ENCODE assay signal across 17 cellular contexts in genomic region chr5:132591140-132591539, GRCh38. TPM values are rescaled to one million over a fixed set of nuclear protein-coding genes. Genes with fewer than 3 reads are reported as not detected.
DNase-seq lines count a peak whose midpoint lies in the region; FAIRE-seq and TF ChIP-seq lines count a peak whose summit lies in the region.
"Had no signal": no experiment of that assay in that cellular context is flagged by ENCODE, and none has a peak within 500 bp of the region (broad histone marks: within the 10 kb centered on the region; RNA-seq: fewer than 3 reads in every experiment).

No MANE protein-coding gene starts in this region.

- H4K20me1 ChIP-seq in neural progenitor cell (ENCODE audit: low read depth), result no peaks in the 10 kb centered on the region

- no peak overlapping the region for H3K27ac ChIP-seq in mesendoderm (ENCODE audit: low read depth, low read length)
- no peak overlapping the region for H3K27ac ChIP-seq in neural progenitor cell
- H3K27ac ChIP-seq: ascending aorta had no signal

- H3K9ac ChIP-seq in mesendoderm (ENCODE audit: low read length), result no peak overlapping the region
- H3K9ac ChIP-seq in neural progenitor cell, result no peak overlapping the region

- H3K27me3 ChIP-seq in mesendoderm (ENCODE audit: insufficient read depth, low read length, poor library complexity), result no peaks in the 10 kb centered on the region
- no peaks in the 10 kb centered on the region for H3K27me3 ChIP-seq in neural progenitor cell
- H3K27me3 ChIP-seq: ascending aorta had no signal

- no peaks in the 10 kb centered on the region for H3K36me3 ChIP-seq in mesendoderm (ENCODE audit: control insufficient read depth, insufficient read depth, low read length)
- peaks cover 7% of the 10 kb centered on the region for H3K36me3 ChIP-seq in neural progenitor cell

- no peaks in the 10 kb centered on the region for H3K79me1 ChIP-seq in mesendoderm (ENCODE audit: low read length)

- no peak for TF ChIP-seq POLR2A in GM12891 (IDR thresholded peaks at IDR 0.05; ENCODE audit: low read depth, low read length)
- TF ChIP-seq POLR2A in GM12892 (IDR thresholded peaks at IDR 0.05; ENCODE audit: low read depth, low read length), result no peak

- H3K4me2 ChIP-seq in mesendoderm (ENCODE audit: low read length), result no peak overlapping the region
- H3K4me2 ChIP-seq in neural progenitor cell, result no peak overlapping the region

- H3K56ac ChIP-seq in mesendoderm (ENCODE audit: low read length), result no peak overlapping the region

- no peak overlapping the region for H2BK15ac ChIP-seq in mesendoderm (replicated peaks; ENCODE audit: low read depth)

- H3K36me3 Mint-ChIP-seq in chondrocyte (ENCODE audit: low read depth) (peaks cover 26% of the 10 kb centered on the region), neural progenitor cell (no peaks in the 10 kb centered on the region), glutamatergic neuron (ENCODE audit: unreplicated experiment) (no peaks in the 10 kb centered on the region)

- FAIRE-seq in GM12891 (lab: Jason Lieb, UNC) (peak; percentile 81), GM12892 (lab: Jason Lieb, UNC) (no peak)

- H3K27me3 Mint-ChIP-seq in chondrocyte (ENCODE audit: low read depth) (no peaks in the 10 kb centered on the region), neural progenitor cell (ENCODE audit: insufficient read depth, low read depth) (no peaks in the 10 kb centered on the region), glutamatergic neuron (ENCODE audit: unreplicated experiment) (no peaks in the 10 kb centered on the region)
- H3K27me3 Mint-ChIP-seq: naive thymus-derived CD4-positive, alpha-beta T cell had no signal

- H2BK120ac ChIP-seq in mesendoderm (ENCODE audit: low read depth, low read length), result no peak overlapping the region

- H3K4ac ChIP-seq in mesendoderm (ENCODE audit: low read depth, low read length), result no peak overlapping the region

- no peak overlapping the region for H2AK5ac ChIP-seq in mesendoderm (ENCODE audit: low read length)

- H3K4me3 Mint-ChIP-seq in chondrocyte (ENCODE audit: unreplicated experiment) (no peak overlapping the region), neural progenitor cell (no peak overlapping the region), glutamatergic neuron (ENCODE audit: unreplicated experiment) (no peak overlapping the region)
- H3K4me3 Mint-ChIP-seq: activated T-cell treated with anti-CD3 and anti-CD28 coated beads, Interleukin-2, amount 50 U/mL, for 4 hours; naive thymus-derived CD4-positive, alpha-beta T cell; WTC11 had no signal

- TF ChIP-seq CTCF in LNCaP clone FGC (IDR thresholded peaks at IDR 0.05; ENCODE audit: control insufficient read depth, extremely low read depth, insufficient read depth) (0 out of 2 replicates have a peak, but pooled peaks have one; percentile 3), chondrocyte (IDR thresholded peaks at IDR 0.05) (peak; percentile 73), neural progenitor cell (IDR thresholded peaks at IDR 0.05) (no peak), glutamatergic neuron (IDR thresholded peaks at IDR 0.05; ENCODE audit: partially characterized antibody, unreplicated experiment) (no peak)

- H3K79me2 ChIP-seq in mesendoderm (ENCODE audit: control insufficient read depth, insufficient read depth, low read length) (no peaks in the 10 kb centered on the region), neural progenitor cell (ENCODE audit: low read depth) (no peaks in the 10 kb centered on the region)

- WGBS in mesendoderm (ENCODE audit: extremely low coverage, insufficient coverage, low lambda C conversion rate), result no CpG with 5 or more reads among the region's 3 CpGs

- H3K4me1 Mint-ChIP-seq in chondrocyte (ENCODE audit: low read depth) (no peaks in the 10 kb centered on the region), neural progenitor cell (no peaks in the 10 kb centered on the region), glutamatergic neuron (ENCODE audit: low read depth, unreplicated experiment) (no peaks in the 10 kb centered on the region)
- H3K4me1 Mint-ChIP-seq: WTC11 had no signal

- no peak overlapping the region for H3K4me3 ChIP-seq in LNCaP clone FGC (ENCODE audit: low read depth, low read length)
- H3K4me3 ChIP-seq in mesendoderm (ENCODE audit: low read length), result no peak overlapping the region
- no peak overlapping the region for H3K4me3 ChIP-seq in neural progenitor cell
- H3K4me3 ChIP-seq: ascending aorta had no signal

- DNase-seq in GM12891 (ENCODE audit: insufficient read length, low spot score) (no peak), LNCaP clone FGC (ENCODE audit: low read depth) (no peak), chondrocyte (ENCODE audit: low spot score) (no peak), mesendoderm (peak; percentile 2), neural progenitor cell (ENCODE audit: low spot score) (no peak), GM12892 (ENCODE audit: insufficient read length) (no peak), glutamatergic neuron (no peak)
- DNase-seq: activated T-cell treated with anti-CD3 and anti-CD28 coated beads, Interleukin-2, amount 50 U/mL, for 4 hours; COR-L47; NCI-H1048; NCI-H510A; SHP77 treated with DMSO at 0.1 percent for 48 hours had no signal

- H3K18ac ChIP-seq in mesendoderm (ENCODE audit: low read length), result no peak overlapping the region

- H4K8ac ChIP-seq in mesendoderm (ENCODE audit: low read depth, low read length), result no peak overlapping the region

- H3K23ac ChIP-seq in mesendoderm (ENCODE audit: low read length), result no peak overlapping the region

- no peak overlapping the region for H3K27ac Mint-ChIP-seq in chondrocyte (ENCODE audit: unreplicated experiment)
- H3K27ac Mint-ChIP-seq in neural progenitor cell, result no peak overlapping the region
- no peak overlapping the region for H3K27ac Mint-ChIP-seq in glutamatergic neuron (ENCODE audit: unreplicated experiment)
- H3K27ac Mint-ChIP-seq: naive thymus-derived CD4-positive, alpha-beta T cell; WTC11 had no signal

- no peaks in the 10 kb centered on the region for H3F3A ChIP-seq in neural progenitor cell (ENCODE audit: low read depth)

- no peak overlapping the region for H2AFZ ChIP-seq in neural progenitor cell (replicated peaks)

- H2BK5ac ChIP-seq in mesendoderm (ENCODE audit: low read length), result no peak overlapping the region

- no peaks in the 10 kb centered on the region for H3K9me3 Mint-ChIP-seq in chondrocyte (ENCODE audit: low read depth)
- no peaks in the 10 kb centered on the region for H3K9me3 Mint-ChIP-seq in neural progenitor cell
- no peaks in the 10 kb centered on the region for H3K9me3 Mint-ChIP-seq in glutamatergic neuron (ENCODE audit: unreplicated experiment)
- H3K9me3 Mint-ChIP-seq: activated T-cell treated with anti-CD3 and anti-CD28 coated beads, Interleukin-2, amount 50 U/mL, for 4 hours; naive thymus-derived CD4-positive, alpha-beta T cell; WTC11 had no signal

- H3K9me3 ChIP-seq in neural progenitor cell (ENCODE audit: low read depth), result no peaks in the 10 kb centered on the region
- H3K9me3 ChIP-seq: ascending aorta had no signal

- no peak overlapping the region for H4K5ac ChIP-seq in mesendoderm (ENCODE audit: low read length)

- H3K4me1 ChIP-seq in mesendoderm (ENCODE audit: control insufficient read depth, low read depth, low read length) (no peaks in the 10 kb centered on the region), neural progenitor cell (no peaks in the 10 kb centered on the region)
- H3K4me1 ChIP-seq: ascending aorta had no signal

TF ChIP-seq in GM12891, 5 proteins besides CTCF, POLR2A, EP300 and RAD21:
- no peak for TF ChIP-seq POLR2AphosphoS5 (IDR thresholded peaks at IDR 0.05; ENCODE audit: low read depth, low read length)
- TF ChIP-seq TAF1 (IDR thresholded peaks at IDR 0.05; ENCODE audit: low read depth, low read length), result no peak
- no peak for TF ChIP-seq PAX5 (IDR thresholded peaks at IDR 0.05; ENCODE audit: insufficient read depth, low read length, severe bottlenecking)
- TF ChIP-seq POU2F2 (IDR thresholded peaks at IDR 0.05; ENCODE audit: low read depth, low read length), result no peak
- no peak for TF ChIP-seq SPI1 (IDR thresholded peaks at IDR 0.05; ENCODE audit: low read depth, low read length)

RNA-seq across cellular contexts. Expression of gene RAD50, which starts 34.4 kb away (rescaled TPM):
- 24.3 TPM for polyA plus RNA-seq in GM12891 (2012; ENCODE audit: low read depth, missing spikeins)
- total RNA-seq in chondrocyte, result 27.7 to 30.7 TPM (median 27.8 TPM) in 3 replicates
- 30.2 TPM for polyA plus RNA-seq in mesendoderm (2013, experiment 1 of 2)
- 31.3 TPM for polyA plus RNA-seq in mesendoderm (2013, experiment 2 of 2)
- total RNA-seq in neural progenitor cell (ENCODE audit: low replicate concordance), result 34.6 and 48.2 TPM in 2 replicates
- 36.9 TPM for polyA plus RNA-seq in GM12892 (2012; ENCODE audit: missing spikeins)
- total RNA-seq in glutamatergic neuron (ENCODE audit: unreplicated experiment), result 34.9 TPM

RNA-seq across cellular contexts. Expression of gene IL5, which starts 47.8 kb away (rescaled TPM):
- polyA plus RNA-seq in GM12891 (2012; ENCODE audit: low read depth, missing spikeins), result not detected
- total RNA-seq in chondrocyte (not detected in 3 replicates), neural progenitor cell (ENCODE audit: low replicate concordance) (not detected in 2 replicates), glutamatergic neuron (ENCODE audit: unreplicated experiment) (not detected)
- polyA plus RNA-seq in mesendoderm (2013, experiment 1 of 2), result not detected
- polyA plus RNA-seq in mesendoderm (2013, experiment 2 of 2), result not detected
- not detected for polyA plus RNA-seq in GM12892 (2012; ENCODE audit: missing spikeins)
- total RNA-seq: ascending aorta, sciatic nerve, temporal lobe, WTC11 had no signal
- polyA plus RNA-seq: naive thymus-derived CD4-positive, alpha-beta T cell had no signal

Comparison
In these comparisons a context has a peak if more than half of its experiments do, and no peak if none do; other contexts are left out.
1. CTCF ChIP-seq: peak in LNCaP clone FGC (single experiment) and chondrocyte (single experiment); none in neural progenitor cell (single experiment) and glutamatergic neuron (single experiment).